In genomic region chr9:27053369-27054057, GRCh38 we compare ENCODE assay signal across 21 cellular contexts. TPM values are rescaled to one million over a fixed set of nuclear protein-coding genes. Genes with fewer than 3 reads are reported as not detected.
DNase-seq lines count a peak whose midpoint lies in the region; ATAC-seq and FAIRE-seq lines count a peak whose summit lies in the region.
"Had no signal": no experiment of that assay in that cellular context is flagged by ENCODE, and none has a peak within 500 bp of the region (broad histone marks: within the 10 kb centered on the region; RNA-seq: fewer than 3 reads in every experiment).

No MANE protein-coding gene starts in this region.

- H3K4me1 ChIP-seq in adipocyte (ENCODE audit: control insufficient read depth, insufficient read depth, low read length): peaks cover 11% of the 10 kb centered on the region
- H3K4me1 ChIP-seq: body of pancreas, right atrium auricular region, testis had no signal

- H3K4me3 ChIP-seq in adipocyte (ENCODE audit: low read length): no peak overlapping the region
- H3K4me3 ChIP-seq: body of pancreas, right atrium auricular region had no signal

- DNase-seq in GM18507 (ENCODE audit: extremely low spot score, insufficient read length, low read depth) (no peak), adipocyte (ENCODE audit: low read depth) (peak; percentile 26), glomerular endothelial cell (ENCODE audit: extremely low read depth, low read depth, low spot score) (peak; percentile 98), non-pigmented ciliary epithelial cell (ENCODE audit: low read depth) (peak; percentile 14), NK-92 (lab: John Stamatoyannopoulos, UW; ENCODE audit: unreplicated experiment) (no peak), DMS 273 treated with DMSO at 0.1 percent for 48 hours (lab: John Stamatoyannopoulos, UW) (no peak)
- no peak for DNase-seq in stimulated activated naive CD8-positive, alpha-beta T cell treated with anti-CD3 and anti-CD28 coated beads, Interleukin-15, Interleukin-2, amounts not matched to agents 100 U/mL and 50 U/mL, for 24 hours
- DNase-seq: activated CD4-positive, alpha-beta T cell treated with anti-CD3 and anti-CD28 coated beads for 4 hours; activated CD8-positive, alpha-beta memory T cell treated with anti-CD3 and anti-CD28 coated beads, Interleukin-2, amount 50 U/mL, for 4 hours; body of pancreas; effector memory CD8-positive, alpha-beta T cell; mammary epithelial cell; NCI-H187 treated with DMSO at 0.1 percent for 48 hours; NCI-H510A; T-helper 9 cell; testis had no signal

- peaks cover 17% of the 10 kb centered on the region for H3K36me3 ChIP-seq in adipocyte (ENCODE audit: control insufficient read depth, insufficient read depth, low read length, severe bottlenecking)
- H3K36me3 ChIP-seq: right atrium auricular region had no signal

- FAIRE-seq in GM18507 (lab: Jason Lieb, UNC): peak; percentile 12
- FAIRE-seq: D721Med, HTR-8/SVneo had no signal

- H3K9me3 ChIP-seq in adipocyte (ENCODE audit: control insufficient read depth, low read length): no peaks in the 10 kb centered on the region
- H3K9me3 ChIP-seq: body of pancreas, right atrium auricular region, testis had no signal

- no peaks in the 10 kb centered on the region for H3K27me3 ChIP-seq in adipocyte (replicated peaks; ENCODE audit: control insufficient read depth, insufficient read depth, low read length)
- H3K27me3 ChIP-seq: body of pancreas, right atrium auricular region, testis had no signal

- H3K9ac ChIP-seq in adipocyte (ENCODE audit: low read length): no peak overlapping the region

- ATAC-seq in stimulated activated naive CD8-positive, alpha-beta T cell treated with anti-CD3 and anti-CD28 coated beads, Interleukin-15, Interleukin-2, amounts not matched to agents 100 U/mL and 50 U/mL, for 24 hours: no peak
- ATAC-seq in GM21367 (IDR thresholded peaks at IDR 0.05; ENCODE audit: unreplicated experiment): no peak
- ATAC-seq: body of pancreas; effector memory CD8-positive, alpha-beta T cell had no signal

RNA-seq across cellular contexts. Expression of gene LRRC19, which starts 48.0 kb away (rescaled TPM):
- total RNA-seq in glomerular endothelial cell: not detected in 2 replicates
- total RNA-seq: mammary epithelial cell, MCF 10A, right atrium auricular region had no signal

RNA-seq across cellular contexts. Expression of gene TEK, which starts 55.5 kb away (rescaled TPM):
- total RNA-seq in glomerular endothelial cell: 63.0 and 75.4 TPM in 2 replicates

Comparison
In these comparisons a context has a peak if more than half of its experiments do, and no peak if none do; other contexts are left out.
1. DNase-seq: peak in adipocyte (single experiment), glomerular endothelial cell (single experiment) and non-pigmented ciliary epithelial cell (single experiment); none in GM18507 (single experiment), NK-92 (single experiment), DMS 273 treated with DMSO at 0.1 percent for 48 hours (single experiment) and stimulated activated naive CD8-positive, alpha-beta T cell treated with anti-CD3 and anti-CD28 coated beads, Interleukin-15, Interleukin-2, amounts not matched to agents 100 U/mL and 50 U/mL, for 24 hours (single experiment).